26 cellular contexts compared by ENCODE assay signal in the genomic region with DNA sequence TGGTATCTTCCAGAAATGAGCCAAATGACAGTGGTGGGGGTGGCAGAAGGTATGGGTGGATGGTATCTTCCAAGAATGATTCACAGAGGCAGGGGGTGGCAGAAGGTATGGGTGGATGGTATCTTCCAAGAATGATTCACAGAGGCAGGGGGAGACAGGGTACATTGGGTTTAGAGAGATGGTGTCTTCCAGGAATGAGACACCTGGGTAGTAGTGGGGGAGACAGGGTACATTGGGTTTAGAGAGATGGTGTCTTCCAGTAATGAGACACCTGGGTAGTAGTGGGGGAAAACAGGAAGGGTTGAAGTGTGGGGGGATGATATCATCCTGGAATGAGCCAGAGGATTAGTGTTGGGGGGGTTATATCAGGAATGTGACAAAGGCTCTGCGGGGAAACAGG.
"Had no signal": no experiment of that assay in that cellular context is flagged by ENCODE, and none has a peak within 500 bp of the region (broad histone marks: within the 10 kb centered on the region; RNA-seq: fewer than 3 reads in every experiment).

No MANE protein-coding gene starts in this region.

- H3K9ac ChIP-seq: KMS-11 had no signal

- H3K27ac ChIP-seq: ascending aorta, cardiac muscle cell, KMS-11 had no signal

- H3K9me3 ChIP-seq: Peyer's patch had no signal

- H3K9me3 Mint-ChIP-seq: activated B cell treated with CpG ODN at 0.5 μM for 24 hours; activated CD4-positive, alpha-beta memory T cell treated with anti-CD3 and anti-CD28 coated beads, Interleukin-2, amount 10 ng/mL, durations not matched to agents 7 days and 5 days; activated naive CD4-positive, alpha-beta T cell treated with anti-CD3 and anti-CD28 coated beads, Interleukin-2, amount 50 U/mL, for 24 hours; activated T-cell treated with anti-CD3 and anti-CD28 coated beads, Interleukin-2, amount 50 U/mL, for 72 hours; T-cell had no signal

- ATAC-seq: T-cell had no signal

- H3K4me2 ChIP-seq: KMS-11 had no signal

- H3K4me3 ChIP-seq: ascending aorta, cardiac muscle cell, Peyer's patch had no signal

- H3K36me3 ChIP-seq: cardiac muscle cell had no signal

- H3K4me3 Mint-ChIP-seq: activated B cell treated with CpG ODN at 0.5 μM for 24 hours; activated CD4-positive, alpha-beta memory T cell treated with anti-CD3 and anti-CD28 coated beads, Interleukin-2, amount 10 ng/mL, durations not matched to agents 7 days and 5 days; activated naive CD4-positive, alpha-beta T cell treated with anti-CD3 and anti-CD28 coated beads, Interleukin-2, amount 50 U/mL, for 24 hours; activated T-cell treated with anti-CD3 and anti-CD28 coated beads, Interleukin-2, amount 50 U/mL, for 72 hours; brain; IgD-negative memory B cell; T-cell had no signal

- FAIRE-seq: TTC549 had no signal

- H3K4me1 Mint-ChIP-seq: activated B cell treated with CpG ODN at 0.5 μM for 24 hours; activated CD4-positive, alpha-beta memory T cell treated with anti-CD3 and anti-CD28 coated beads, Interleukin-2, amount 10 ng/mL, durations not matched to agents 7 days and 5 days; activated naive CD4-positive, alpha-beta T cell treated with anti-CD3 and anti-CD28 coated beads, Interleukin-2, amount 50 U/mL, for 24 hours; brain; IgD-negative memory B cell; T-cell had no signal

- DNase-seq: activated B cell treated with CpG ODN at 0.5 μM for 24 hours; activated CD4-positive, alpha-beta memory T cell treated with anti-CD3 and anti-CD28 coated beads, Interleukin-2, amount 10 ng/mL, durations not matched to agents 7 days and 5 days; activated CD4-positive, alpha-beta T cell treated with anti-CD3 and anti-CD28 coated beads for 1 hour; activated CD4-positive, alpha-beta T cell treated with anti-CD3 and anti-CD28 coated beads, Interleukin-2, amount 50 U/mL, for 1 hour; activated CD8-positive, alpha-beta memory T cell treated with anti-CD3 and anti-CD28 coated beads, Interleukin-2, amount 50 U/mL, for 4 hours; activated T-cell treated with anti-CD3 and anti-CD28 coated beads, Interleukin-2, amount 50 U/mL, for 72 hours; NCI-H1092; NCI-H1417; NCI-H1694; NCI-H2029 treated with DMSO at 0.1 percent for 48 hours; NCI-H345; NCI-H510A; NCI-H526 treated with DMSO at 0.1 percent for 48 hours; NCI-H82; OCI-M1; Peyer's patch; SHP77 treated with DMSO at 0.1 percent for 48 hours; T-cell; T-helper 2 cell had no signal

- H3K4me1 ChIP-seq: ascending aorta, Peyer's patch had no signal

- H3K27ac Mint-ChIP-seq: activated B cell treated with CpG ODN at 0.5 μM for 24 hours; activated CD4-positive, alpha-beta memory T cell treated with anti-CD3 and anti-CD28 coated beads, Interleukin-2, amount 10 ng/mL, durations not matched to agents 7 days and 5 days; activated naive CD4-positive, alpha-beta T cell treated with anti-CD3 and anti-CD28 coated beads, Interleukin-2, amount 50 U/mL, for 24 hours; activated T-cell treated with anti-CD3 and anti-CD28 coated beads, Interleukin-2, amount 50 U/mL, for 72 hours; brain; IgD-negative memory B cell; T-cell had no signal

- H3K27me3 ChIP-seq: ascending aorta, cardiac muscle cell, Peyer's patch had no signal

- H3K36me3 Mint-ChIP-seq: activated naive CD4-positive, alpha-beta T cell treated with anti-CD3 and anti-CD28 coated beads, Interleukin-2, amount 50 U/mL, for 24 hours; brain; IgD-negative memory B cell; T-cell had no signal

- H3K27me3 Mint-ChIP-seq: activated B cell treated with CpG ODN at 0.5 μM for 24 hours; activated CD4-positive, alpha-beta memory T cell treated with anti-CD3 and anti-CD28 coated beads, Interleukin-2, amount 10 ng/mL, durations not matched to agents 7 days and 5 days; activated naive CD4-positive, alpha-beta T cell treated with anti-CD3 and anti-CD28 coated beads, Interleukin-2, amount 50 U/mL, for 24 hours; brain had no signal
